Comparison of ENCODE assay signal across 1 cellular context in the genomic region with DNA sequence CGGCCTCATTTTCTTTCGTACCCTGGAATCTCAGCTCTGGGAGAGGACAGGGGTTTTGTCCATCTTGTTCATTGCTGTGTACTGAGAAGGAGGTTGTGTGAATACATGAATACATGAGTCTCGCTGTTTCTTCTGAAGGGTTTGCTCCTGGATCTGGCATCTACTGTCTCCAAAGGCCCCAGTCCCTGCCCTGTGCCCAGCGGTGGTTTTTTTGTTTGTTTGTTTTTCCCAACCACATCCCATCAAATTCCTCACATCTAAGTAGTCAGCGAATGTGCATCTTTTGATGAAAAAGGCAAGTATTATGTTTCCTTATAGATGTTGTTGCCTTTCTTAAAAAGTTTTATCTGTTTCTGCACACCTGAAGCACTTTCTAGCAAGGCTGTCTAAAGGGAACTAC.
TF ChIP-seq lines count a peak whose summit lies in the region.

No MANE protein-coding gene starts in this region.

TF ChIP-seq in HEK293, 187 proteins besides CTCF, POLR2A, EP300 and RAD21:
- no peak for TF ChIP-seq ZBTB20 (tag by site-specific recombination; IDR thresholded peaks at IDR 0.05)
- TF ChIP-seq ZBTB17 (tag by site-specific recombination; IDR thresholded peaks at IDR 0.05): peak; percentile 54; the same call in 1 of the 2 replicates
- 0 out of 2 replicates have a peak, but pooled peaks have one; percentile 7 for TF ChIP-seq PRDM1 (tag by site-specific recombination; IDR thresholded peaks at IDR 0.05)
TF ChIP-seq in HEK293: peak in this region for 2.
